ENCODE assay signal across 30 cellular contexts in genomic region chr11:12626616-12627015, GRCh38. TPM values are rescaled to one million over a fixed set of nuclear protein-coding genes. Genes with fewer than 3 reads are reported as not detected.
"Had no signal": no experiment of that assay in that cellular context is flagged by ENCODE, and none has a peak within 500 bp of the region (broad histone marks: within the 10 kb centered on the region; RNA-seq: fewer than 3 reads in every experiment).

No MANE protein-coding gene starts in this region.

- H3K4me3 ChIP-seq: adrenal gland, ascending aorta, breast epithelium, pancreas, psoas muscle, right atrium auricular region, skin epidermis, suprapubic skin, tibial nerve had no signal

- H3K4me1 Mint-ChIP-seq: central memory CD8-positive, alpha-beta T cell; natural killer cell; stimulated activated effector memory CD8-positive, alpha-beta T cell treated with anti-CD3 and anti-CD28 coated beads, Interleukin-12 subunit alpha, Interleukin-12 subunit beta, amount 100 ng/mL, for 72 hours; stimulated activated naive CD8-positive, alpha-beta T cell treated with anti-CD3 and anti-CD28 coated beads, Interleukin-15, amount 100 ng/mL, for 72 hours; T-helper 17 cell had no signal

- H3K4me3 Mint-ChIP-seq: activated naive CD8-positive, alpha-beta T cell; activated T-cell treated with anti-CD3 and anti-CD28 coated beads, Interleukin-2, amount 50 U/mL, for 4 hours; central memory CD8-positive, alpha-beta T cell; natural killer cell; stimulated activated effector memory CD8-positive, alpha-beta T cell treated with anti-CD3 and anti-CD28 coated beads, Interleukin-12 subunit alpha, Interleukin-12 subunit beta, amount 100 ng/mL, for 72 hours; stimulated activated naive CD8-positive, alpha-beta T cell treated with anti-CD3 and anti-CD28 coated beads, Interleukin-15, amount 100 ng/mL, for 72 hours; T-helper 17 cell had no signal

- H3K36me3 ChIP-seq: adrenal gland, ascending aorta, breast epithelium, pancreas, right atrium auricular region, suprapubic skin, tibial nerve had no signal

- ATAC-seq: activated T-cell treated with anti-CD3 and anti-CD28 coated beads, Interleukin-2, amount 50 U/mL, for 4 hours; left ventricle myocardium superior; natural killer cell; pancreas; psoas muscle; stimulated activated effector memory CD8-positive, alpha-beta T cell treated with anti-CD3 and anti-CD28 coated beads, Interleukin-12 subunit alpha, Interleukin-12 subunit beta, amount 100 ng/mL, for 72 hours; stimulated activated naive CD8-positive, alpha-beta T cell treated with anti-CD3 and anti-CD28 coated beads, Interleukin-15, amount 100 ng/mL, for 72 hours; T-helper 17 cell had no signal

- H3K4me1 ChIP-seq: adrenal gland, ascending aorta, breast epithelium, pancreas, psoas muscle, right atrium auricular region, suprapubic skin, tibial nerve had no signal

- H3K36me3 Mint-ChIP-seq: stimulated activated effector memory CD8-positive, alpha-beta T cell treated with anti-CD3 and anti-CD28 coated beads, Interleukin-12 subunit alpha, Interleukin-12 subunit beta, amount 100 ng/mL, for 72 hours had no signal

- H3K27me3 ChIP-seq: adrenal gland, ascending aorta, breast epithelium, foreskin keratinocyte, pancreas, right atrium auricular region, suprapubic skin, tibial nerve had no signal

- FAIRE-seq: pancreas, urothelium cell line had no signal

- H3K27ac ChIP-seq: adrenal gland, ascending aorta, breast epithelium, foreskin keratinocyte, pancreas, psoas muscle, right atrium auricular region, skin epidermis, suprapubic skin, tibial nerve had no signal

- DNase-seq: activated CD4-positive, alpha-beta T cell treated with anti-CD3 and anti-CD28 coated beads for 4 hours; activated CD4-positive, alpha-beta T cell treated with anti-CD3 and anti-CD28 coated beads, Interleukin-2, amount 50 U/mL, for 48 hours; activated CD4-positive, CD25-positive, alpha-beta regulatory T cell; activated CD8-positive, alpha-beta memory T cell treated with anti-CD3 and anti-CD28 coated beads, Interleukin-2, amount 50 U/mL, for 48 hours; activated naive CD4-positive, alpha-beta T cell; activated T-cell treated with anti-CD3 and anti-CD28 coated beads, Interleukin-2, amount 50 U/mL, for 4 hours; adrenal gland; cortex of kidney; foreskin keratinocyte; kidney glomerular epithelial cell; left ventricle myocardium superior; mammary epithelial cell; midbrain; natural killer cell; pancreas; psoas muscle; stimulated activated CD4-positive, alpha-beta T cell treated with anti-CD3 and anti-CD28 coated beads, Interleukin-2, amount 100 ng/mL, for 24 hours; stimulated activated naive CD8-positive, alpha-beta T cell treated with anti-CD3 and anti-CD28 coated beads, Interleukin-15, amount 100 ng/mL, for 72 hours; T-helper 17 cell had no signal

- H3K27ac Mint-ChIP-seq: activated naive CD8-positive, alpha-beta T cell; activated T-helper 2 cell treated with anti-CD3 and anti-CD28 coated beads, Interferon-gamma antibody, Interleukin-2, Interleukin-4, amounts not matched to agents 10 μg/mL and 5 μg/mL and 100 μg/mL, durations not matched to agents 14 hours and 24 hours and 36 hours; natural killer cell; stimulated activated effector memory CD8-positive, alpha-beta T cell treated with anti-CD3 and anti-CD28 coated beads, Interleukin-12 subunit alpha, Interleukin-12 subunit beta, amount 100 ng/mL, for 72 hours; stimulated activated naive CD8-positive, alpha-beta T cell treated with anti-CD3 and anti-CD28 coated beads, Interleukin-15, amount 100 ng/mL, for 72 hours; T-helper 17 cell had no signal

RNA-seq across cellular contexts. Expression of gene TEAD1, which starts 47.6 kb away (rescaled TPM):
- total RNA-seq: natural killer cell had no signal
